ENCODE assay signal across 1 cellular context in genomic region chr6:106627760-106628159, GRCh38.
TF ChIP-seq lines count a peak whose summit lies in the region.

No MANE protein-coding gene starts in this region.

TF ChIP-seq in GM12878, 131 proteins besides CTCF, POLR2A, EP300 and RAD21:
- TF ChIP-seq MLLT1 (IDR thresholded peaks at IDR 0.05) = 0 out of 2 replicates have a peak, but pooled peaks have one; percentile 27
